11 cellular contexts compared by ENCODE assay signal in the genomic region with DNA sequence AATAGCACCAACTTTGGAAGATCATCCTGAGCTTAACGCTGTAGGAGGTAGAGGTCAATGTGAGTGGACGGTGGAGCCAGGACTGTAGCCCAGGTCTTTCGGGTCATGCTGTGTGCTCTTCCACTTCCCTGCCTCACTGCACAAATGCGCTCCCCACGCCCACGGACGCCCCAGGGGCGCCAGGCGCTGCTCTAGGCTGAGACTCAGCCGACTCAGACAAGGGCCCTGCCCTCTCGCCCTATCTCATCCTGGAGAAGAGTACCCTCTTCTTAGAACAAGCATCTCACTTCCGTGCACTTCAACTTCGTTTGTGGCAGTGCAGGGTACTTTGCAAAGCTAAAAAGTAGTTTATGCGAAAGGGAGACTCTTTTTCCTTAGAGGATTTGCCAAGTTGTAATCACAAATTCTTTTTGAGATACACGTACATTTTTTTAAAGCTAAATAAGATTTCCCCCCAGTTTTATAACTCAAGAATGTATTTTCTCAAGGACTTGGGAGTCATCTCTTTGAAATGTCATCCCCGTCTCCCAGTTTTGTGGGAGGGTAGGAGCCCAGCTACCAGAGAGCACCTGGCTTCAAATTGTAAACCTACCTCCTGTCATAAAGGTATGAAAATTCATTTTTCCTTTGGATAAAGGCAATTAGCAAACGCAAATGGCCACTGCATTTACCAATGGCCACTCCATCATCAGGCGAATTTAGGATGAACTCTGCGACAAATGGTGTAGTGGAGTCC. TPM values are rescaled to one million over a fixed set of nuclear protein-coding genes. Genes with fewer than 3 reads are reported as not detected.
DNase-seq lines count a peak whose midpoint lies in the region; ATAC-seq and TF ChIP-seq lines count a peak whose summit lies in the region.
"Had no signal": no experiment of that assay in that cellular context is flagged by ENCODE, and none has a peak within 500 bp of the region (broad histone marks: within the 10 kb centered on the region; RNA-seq: fewer than 3 reads in every experiment).

No MANE protein-coding gene starts in this region.

- no peaks in the 10 kb centered on the region for H3K9me3 ChIP-seq in ascending aorta
- H3K9me3 ChIP-seq: MG63 had no signal

- DNase-seq in CD14-positive monocyte (ENCODE audit: low spot score) (no peak), GM13977 (ENCODE audit: low spot score) (peak; percentile 5), natural killer cell (no peak), ascending aorta (ENCODE audit: low spot score in 2 of 2) (no peak), NCI-H82 (lab: John Stamatoyannopoulos, UW) (no peak)
- DNase-seq: COR-L47, MG63 had no signal

- H3K36me3 ChIP-seq in ascending aorta, result no peaks in the 10 kb centered on the region

- H3K4me1 ChIP-seq in ascending aorta, result peaks cover 0 to 12% of the 10 kb centered on the region in 2 donors

- in situ Hi-C loops in GM13977 (cut with MboI; ENCODE audit: low pct_unique_long_range_greater_than_20kb, low sequenced_read_pairs, unreplicated experiment), result loop anchor here (10.0 kb wide), 1 partner anchor 248 kb away; a partner anchor contains a TSS

- H3K27ac ChIP-seq in ascending aorta, result no peak overlapping the region
- H3K27ac ChIP-seq: SK-N-MC had no signal

- ATAC-seq in activated T-helper 17 cell treated with anti-CD3 and anti-CD28 coated beads, Interleukin-2, amount 50 U/mL, for 72 hours (replicated peaks), result no peak
- ATAC-seq in natural killer cell (no peak), HG02759 (IDR thresholded peaks at IDR 0.05; ENCODE audit: unreplicated experiment) (no peak)
- ATAC-seq in activated CD4-positive, CD25-positive, alpha-beta regulatory T cell treated with anti-CD3 and anti-CD28 coated beads, Interleukin-2, amount 50 U/mL, for 24 hours, result no peak

- TF ChIP-seq CTCF in CD14-positive monocyte (IDR thresholded peaks at IDR 0.05), result no peak
- no peak for TF ChIP-seq CTCF in GM13977 (IDR thresholded peaks at IDR 0.05; ENCODE audit: extremely low read depth, insufficient read depth, missing control alignments)
- TF ChIP-seq CTCF in natural killer cell (IDR thresholded peaks at IDR 0.05), result no peak
- TF ChIP-seq CTCF in ascending aorta (IDR thresholded peaks at IDR 0.05), result no peak

- intact Hi-C loops in CD14-positive monocyte (cut with micrococcal nuclease), result loop anchor here (5.0 kb wide), 1 partner anchor 251 kb away; a partner anchor contains a TSS
- intact Hi-C loops in natural killer cell (cut with micrococcal nuclease), result no loop called here
- intact Hi-C loops in ascending aorta (cut with DNase I), result loop anchor here (1.0 to 5.0 kb wide), 3 partner anchors 29 to 541 kb away; a partner anchor contains a TSS

- H3K27me3 Mint-ChIP-seq in CD14-positive monocyte (ENCODE audit: low read depth in 3 of 3), result peaks cover 32 to 47% (median 36%) of the 10 kb centered on the region in 3 donors
- peaks cover 23% of the 10 kb centered on the region for H3K27me3 Mint-ChIP-seq in activated T-helper 17 cell treated with anti-CD3 and anti-CD28 coated beads, Interleukin-2, amount 50 U/mL, for 72 hours
- H3K27me3 Mint-ChIP-seq in natural killer cell (ENCODE audit: low read depth in 2 of 2), result peaks cover 32 to 43% of the 10 kb centered on the region in 2 donors

- H3K4me3 Mint-ChIP-seq in CD14-positive monocyte, result peak overlapping the region; percentile 83 to 93
- peak overlapping the region; percentile 81 for H3K4me3 Mint-ChIP-seq in activated T-helper 17 cell treated with anti-CD3 and anti-CD28 coated beads, Interleukin-2, amount 50 U/mL, for 72 hours
- H3K4me3 Mint-ChIP-seq in natural killer cell, result peak overlapping the region; percentile 85

- no peaks in the 10 kb centered on the region for H3K27me3 ChIP-seq in ascending aorta
- H3K27me3 ChIP-seq: MG63 had no signal

- H3K27ac Mint-ChIP-seq in CD14-positive monocyte (no peak overlapping the region), natural killer cell (no peak overlapping the region)
- no peak overlapping the region for H3K27ac Mint-ChIP-seq in activated T-helper 17 cell treated with anti-CD3 and anti-CD28 coated beads, Interleukin-2, amount 50 U/mL, for 72 hours

- peaks cover 0 to 2% of the 10 kb centered on the region in 2 donors for H3K36me3 Mint-ChIP-seq in CD14-positive monocyte
- no peaks in the 10 kb centered on the region for H3K36me3 Mint-ChIP-seq in activated T-helper 17 cell treated with anti-CD3 and anti-CD28 coated beads, Interleukin-2, amount 50 U/mL, for 72 hours (ENCODE audit: low read depth)
- no peaks in the 10 kb centered on the region for H3K36me3 Mint-ChIP-seq in natural killer cell

- H3K4me3 ChIP-seq in ascending aorta, result no peak overlapping the region

- H3K9me3 Mint-ChIP-seq in CD14-positive monocyte (peaks cover 0 to 1% (median 0%) of the 10 kb centered on the region in 7 donors), natural killer cell (no peaks in the 10 kb centered on the region)
- no peaks in the 10 kb centered on the region for H3K9me3 Mint-ChIP-seq in activated T-helper 17 cell treated with anti-CD3 and anti-CD28 coated beads, Interleukin-2, amount 50 U/mL, for 72 hours

- H3K4me1 Mint-ChIP-seq in CD14-positive monocyte (peaks cover 32% of the 10 kb centered on the region), natural killer cell (peaks cover 5 to 9% of the 10 kb centered on the region in 2 donors)
- H3K4me1 Mint-ChIP-seq in activated T-helper 17 cell treated with anti-CD3 and anti-CD28 coated beads, Interleukin-2, amount 50 U/mL, for 72 hours, result peaks cover 4% of the 10 kb centered on the region

RNA-seq across cellular contexts. Expression of a gene that starts 1.2 kb away (rescaled TPM):
- not detected for polyA plus RNA-seq in CD14-positive monocyte
- total RNA-seq in activated T-helper 17 cell treated with anti-CD3 and anti-CD28 coated beads, Interleukin-2, amount 50 U/mL, for 72 hours, result 1 to 10 TPM; 1.4 to 4.4 TPM
- total RNA-seq in natural killer cell (not detected), ascending aorta (not detected)

RNA-seq across cellular contexts. Expression of a gene that starts 29.5 kb away (rescaled TPM):
- polyA plus RNA-seq in CD14-positive monocyte, result 10 to 100 TPM; 13.9 to 15.5 TPM
- 10 to 100 TPM; 30.6 to 63.9 TPM for total RNA-seq in activated T-helper 17 cell treated with anti-CD3 and anti-CD28 coated beads, Interleukin-2, amount 50 U/mL, for 72 hours
- total RNA-seq in natural killer cell (10 to 100 TPM; 31.9 to 36.4 (median 35.9) TPM), ascending aorta (31.5 TPM)
